ENCODE assay signal across 14 cellular contexts in genomic region chr10:30984563-30985328, GRCh38. TPM values are rescaled to one million over a fixed set of nuclear protein-coding genes. Genes with fewer than 3 reads are reported as not detected.
DNase-seq lines count a peak whose midpoint lies in the region; ATAC-seq and TF ChIP-seq lines count a peak whose summit lies in the region.
"Had no signal": no experiment of that assay in that cellular context is flagged by ENCODE, and none has a peak within 500 bp of the region (broad histone marks: within the 10 kb centered on the region; RNA-seq: fewer than 3 reads in every experiment).

No MANE protein-coding gene starts in this region.

- H3K4me1 ChIP-seq in gastrocnemius medialis, result peaks cover 62 to 79% of the 10 kb centered on the region in 2 donors
- H3K4me1 ChIP-seq in mucosa of descending colon (ENCODE audit: low read depth), result peaks cover 4% of the 10 kb centered on the region

- in situ Hi-C loops in gastrocnemius medialis (cut with MboI; ENCODE audit: low sequenced_read_pairs in 4 of 4), result no loop called here

- H3K36me3 Mint-ChIP-seq in activated CD4-positive, alpha-beta T cell treated with anti-CD3 and anti-CD28 coated beads, Interleukin-2, amount 10 ng/mL, durations not matched to agents 24 days and 14 days (ENCODE audit: low read depth), result peaks cover 16% of the 10 kb centered on the region

- peak; percentile 67 to 70 for ATAC-seq in gastrocnemius medialis
- no peak for ATAC-seq in mucosa of descending colon
- ATAC-seq: activated naive CD8-positive, alpha-beta T cell treated with anti-CD3 and anti-CD28 coated beads, Interleukin-2, amount 50 U/mL, for 24 hours; SK-N-SH treated with all-trans-retinoic acid at 6 μM for 48 hours had no signal

- DNase-seq in activated CD4-positive, alpha-beta T cell treated with anti-CD3 and anti-CD28 coated beads, Interleukin-2, amount 10 ng/mL, durations not matched to agents 24 days and 14 days, result peak; percentile 56
- DNase-seq in activated CD4-positive, alpha-beta T cell treated with anti-CD3 and anti-CD28 coated beads for 4 hours, result no peak
- peak; percentile 65 for DNase-seq in NB4 (ENCODE audit: low read depth)
- peak; percentile 78 for DNase-seq in dedifferentiated amniotic fluid mesenchymal stem cell (ENCODE audit: extremely low spot score)
- DNase-seq in gastrocnemius medialis, result peak; percentile 63 to 67
- DNase-seq in dorsolateral prefrontal cortex, result no peak
- no peak for DNase-seq in mucosa of descending colon
- DNase-seq in anterior cingulate cortex (lab: John Stamatoyannopoulos, UW), result no peak
- DNase-seq: activated CD4-positive, alpha-beta T cell treated with anti-CD3 and anti-CD28 coated beads, Interleukin-2, amount 50 U/mL, for 4 hours; activated naive CD8-positive, alpha-beta T cell treated with anti-CD3 and anti-CD28 coated beads, Interleukin-2, amount 50 U/mL, for 24 hours; DMS 273 treated with DMSO at 0.1 percent for 48 hours; NCI-H510A; stimulated activated CD4-positive, alpha-beta T cell treated with anti-CD3 and anti-CD28 coated beads, Interleukin-4, amount 100 ng/mL, for 1 hour had no signal

- intact Hi-C loops in activated CD4-positive, alpha-beta T cell treated with anti-CD3 and anti-CD28 coated beads, Interleukin-2, amount 10 ng/mL, durations not matched to agents 24 days and 14 days (cut with micrococcal nuclease), result loop anchor here (5.0 to 10.0 kb wide), 2 partner anchors 150 to 368 kb away; no protein-coding TSS in a partner anchor
- intact Hi-C loops in gastrocnemius medialis (cut with DNase I; ENCODE audit: low total_unique reads), result loop anchor here (2.0 to 5.0 kb wide), 3 partner anchors 46 to 1387 kb away; partner anchors contain the start of gene ZNF438
- intact Hi-C loops in dorsolateral prefrontal cortex (cut with DNase I), result no loop called here
- intact Hi-C loops in mucosa of descending colon (cut with DNase I, micrococcal nuclease), result no loop called here

- peak overlapping the region; percentile 62 for H3K4me3 Mint-ChIP-seq in activated CD4-positive, alpha-beta T cell treated with anti-CD3 and anti-CD28 coated beads, Interleukin-2, amount 10 ng/mL, durations not matched to agents 24 days and 14 days
- H3K4me3 Mint-ChIP-seq: activated naive CD8-positive, alpha-beta T cell treated with anti-CD3 and anti-CD28 coated beads, Interleukin-2, amount 50 U/mL, for 24 hours had no signal

- H3K9me3 ChIP-seq in gastrocnemius medialis (no peaks in the 10 kb centered on the region), mucosa of descending colon (no peaks in the 10 kb centered on the region)

- H3K27me3 Mint-ChIP-seq in activated CD4-positive, alpha-beta T cell treated with anti-CD3 and anti-CD28 coated beads, Interleukin-2, amount 10 ng/mL, durations not matched to agents 24 days and 14 days, result no peaks in the 10 kb centered on the region
- H3K27me3 Mint-ChIP-seq: activated naive CD8-positive, alpha-beta T cell treated with anti-CD3 and anti-CD28 coated beads, Interleukin-2, amount 50 U/mL, for 24 hours had no signal

- H3K36me3 ChIP-seq in gastrocnemius medialis, result no peaks in the 10 kb centered on the region
- no peaks in the 10 kb centered on the region for H3K36me3 ChIP-seq in mucosa of descending colon (ENCODE audit: low read depth)

- no peak overlapping the region for H3K4me3 ChIP-seq in NB4 (ENCODE audit: low read depth, low read length)
- H3K4me3 ChIP-seq in gastrocnemius medialis, result peak overlapping the region in 1 of 4 donors; percentile 38
- no peak overlapping the region for H3K4me3 ChIP-seq in dorsolateral prefrontal cortex
- no peak overlapping the region for H3K4me3 ChIP-seq in mucosa of descending colon

- peaks cover 17% of the 10 kb centered on the region for H3K4me1 Mint-ChIP-seq in activated CD4-positive, alpha-beta T cell treated with anti-CD3 and anti-CD28 coated beads, Interleukin-2, amount 10 ng/mL, durations not matched to agents 24 days and 14 days

- no peak for TF ChIP-seq POLR2A in NB4 (IDR thresholded peaks at IDR 0.05; ENCODE audit: extremely low read depth, insufficient read length)
- TF ChIP-seq POLR2A in gastrocnemius medialis (IDR thresholded peaks at IDR 0.05), result peak in 1 of 2 donors; percentile 56

- H3K27ac Mint-ChIP-seq in activated CD4-positive, alpha-beta T cell treated with anti-CD3 and anti-CD28 coated beads, Interleukin-2, amount 10 ng/mL, durations not matched to agents 24 days and 14 days, result peak overlapping the region; percentile 85
- H3K27ac Mint-ChIP-seq: activated naive CD8-positive, alpha-beta T cell treated with anti-CD3 and anti-CD28 coated beads, Interleukin-2, amount 50 U/mL, for 24 hours had no signal

- TF ChIP-seq CTCF in NB4 (IDR thresholded peaks at IDR 0.05; ENCODE audit: low read depth, low read length), result no peak
- no peak for TF ChIP-seq CTCF in gastrocnemius medialis (IDR thresholded peaks at IDR 0.05 in 4 of 5, conservative IDR thresholded peaks at IDR 0.05 in 1 of 5)
- no peak for TF ChIP-seq CTCF in dorsolateral prefrontal cortex (IDR thresholded peaks at IDR 0.05 in 54 of 56, conservative IDR thresholded peaks at IDR 0.05 in 2 of 56; ENCODE audit: low read depth in 1 of 56, partially characterized antibody in 56 of 56)
- no peak for TF ChIP-seq CTCF in mucosa of descending colon (IDR thresholded peaks at IDR 0.05)

- H3K27me3 ChIP-seq in gastrocnemius medialis (no peaks in the 10 kb centered on the region), dorsolateral prefrontal cortex (no peaks in the 10 kb centered on the region)

- peaks cover 7% of the 10 kb centered on the region for H3K9me3 Mint-ChIP-seq in activated CD4-positive, alpha-beta T cell treated with anti-CD3 and anti-CD28 coated beads, Interleukin-2, amount 10 ng/mL, durations not matched to agents 24 days and 14 days

- H3K27ac ChIP-seq in gastrocnemius medialis (peak overlapping the region; percentile 68 to 91 (median 76)), dorsolateral prefrontal cortex (no peak overlapping the region)

RNA-seq across cellular contexts. Expression of gene ZNF438, which starts 46.9 kb away (rescaled TPM):
- 2.4 and 3.2 TPM in 2 replicates for total RNA-seq in activated CD4-positive, alpha-beta T cell treated with anti-CD3 and anti-CD28 coated beads, Interleukin-2, amount 10 ng/mL, durations not matched to agents 24 days and 14 days
- total RNA-seq in gastrocnemius medialis, result 10 to 100 TPM; 14.4 to 37.0 (median 26.5) TPM
- total RNA-seq in dorsolateral prefrontal cortex, result 10 to 100 TPM in 60 of 120 experiments, 1 to 10 TPM in 60; 6.7 to 14.1 (median 10.0) TPM
- 10 to 100 TPM in 1 of 3 donors, 1 to 10 TPM in 2; 4.7 to 12.3 (median 5.0) TPM for total RNA-seq in mucosa of descending colon

Comparison
In these comparisons a context has a peak if more than half of its experiments do, and no peak if none do; other contexts are left out.
1. DNase-seq: peak in activated CD4-positive, alpha-beta T cell treated with anti-CD3 and anti-CD28 coated beads, Interleukin-2, amount 10 ng/mL, durations not matched to agents 24 days and 14 days (single experiment), NB4 (single experiment), dedifferentiated amniotic fluid mesenchymal stem cell (single experiment) and gastrocnemius medialis (2 of 2); none in activated CD4-positive, alpha-beta T cell treated with anti-CD3 and anti-CD28 coated beads for 4 hours (0 of 2), dorsolateral prefrontal cortex (0 of 10), mucosa of descending colon (0 of 3) and anterior cingulate cortex (0 of 58).
2. H3K27ac ChIP-seq: peak in gastrocnemius medialis (4 of 4); none in dorsolateral prefrontal cortex (0 of 59).
3. intact Hi-C loops: an anchor here in activated CD4-positive, alpha-beta T cell treated with anti-CD3 and anti-CD28 coated beads, Interleukin-2, amount 10 ng/mL, durations not matched to agents 24 days and 14 days (5.0 to 10.0 kb wide) and gastrocnemius medialis (2.0 to 5.0 kb wide); none called in dorsolateral prefrontal cortex and mucosa of descending colon.